In genomic region chr5:55427157-55427556, GRCh38 we compare ENCODE assay signal across 12 cellular contexts.
A peak's percentile ranks its signal among the peaks of the same experiment; 100 is the strongest.
DNase-seq lines count a peak whose midpoint lies in the region; ATAC-seq and TF ChIP-seq lines count a peak whose summit lies in the region.
"Had no signal": no experiment of that assay in that cellular context is flagged by ENCODE, and none has a peak within 500 bp of the region (broad histone marks: within the 10 kb centered on the region; RNA-seq: fewer than 3 reads in every experiment).

No MANE protein-coding gene starts in this region.

- peak; percentile 51 for DNase-seq in AG10803 (ENCODE audit: low read depth)
- peak; percentile 61 for DNase-seq in HS-5 (ENCODE audit: low read depth)
- no peak for DNase-seq in chondrocyte (ENCODE audit: low spot score)
- DNase-seq in middle frontal gyrus (ENCODE audit: extremely low spot score, low spot score), result peak; percentile 62
- DNase-seq in SHP77 treated with DMSO at 0.1 percent for 48 hours (lab: John Stamatoyannopoulos, UW), result no peak
- no peak for DNase-seq in activated naive CD4-positive, alpha-beta T cell treated with anti-CD3 and anti-CD28 coated beads, Interleukin-2, amount 50 U/mL, for 72 hours (ENCODE audit: low spot score in 2 of 2)
- DNase-seq: effector memory CD8-positive, alpha-beta T cell; NCI-H446 treated with DMSO at 0.1 percent for 48 hours; stimulated activated CD8-positive, alpha-beta memory T cell treated with anti-CD3 and anti-CD28 coated beads, Interleukin-4, amount 100 ng/mL, for 48 hours had no signal

- TF ChIP-seq CTCF in AG10803 (conservative IDR thresholded peaks at IDR 0.05; ENCODE audit: low read length), result no peak
- TF ChIP-seq CTCF in chondrocyte (IDR thresholded peaks at IDR 0.05), result no peak

- no peak overlapping the region for H3K4me3 ChIP-seq in AG10803 (ENCODE audit: low read length)

- no peaks in the 10 kb centered on the region for H3K27me3 Mint-ChIP-seq in chondrocyte (ENCODE audit: low read depth)
- H3K27me3 Mint-ChIP-seq: effector memory CD8-positive, alpha-beta T cell had no signal

- H3K4me1 Mint-ChIP-seq in chondrocyte (ENCODE audit: low read depth), result peaks cover 47% of the 10 kb centered on the region

- H3K9me3 Mint-ChIP-seq in chondrocyte (ENCODE audit: low read depth), result no peaks in the 10 kb centered on the region
- H3K9me3 Mint-ChIP-seq in activated naive CD4-positive, alpha-beta T cell treated with anti-CD3 and anti-CD28 coated beads, Interleukin-2, amount 50 U/mL, for 72 hours, result peaks cover 25 to 37% of the 10 kb centered on the region in 2 donors

- H3K36me3 Mint-ChIP-seq in chondrocyte (ENCODE audit: low read depth), result peaks cover 42% of the 10 kb centered on the region
- H3K36me3 Mint-ChIP-seq in activated naive CD4-positive, alpha-beta T cell treated with anti-CD3 and anti-CD28 coated beads, Interleukin-2, amount 50 U/mL, for 72 hours, result peaks cover 56 to 79% of the 10 kb centered on the region in 2 donors

- H3K4me3 Mint-ChIP-seq in chondrocyte (ENCODE audit: unreplicated experiment), result no peak overlapping the region
- H3K4me3 Mint-ChIP-seq: activated T-helper 1 cell treated with anti-CD3 and anti-CD28 coated beads, Interleukin-12 subunit alpha, Interleukin-12 subunit beta, Interleukin-2, Interleukin-4 antibody, amounts not matched to agents 30 ng/mL and 10 ng/mL and 1 ng/mL, durations not matched to agents 14 hours and 24 hours and 36 hours; effector memory CD8-positive, alpha-beta T cell had no signal

- ATAC-seq in activated naive CD4-positive, alpha-beta T cell treated with anti-CD3 and anti-CD28 coated beads, Interleukin-2, amount 50 U/mL, for 72 hours, result no peak
- ATAC-seq in HG02759 (IDR thresholded peaks at IDR 0.05; ENCODE audit: unreplicated experiment), result no peak
- ATAC-seq in HG02870 (IDR thresholded peaks at IDR 0.05; ENCODE audit: unreplicated experiment), result no peak
- ATAC-seq: effector memory CD8-positive, alpha-beta T cell had no signal

- H3K27ac Mint-ChIP-seq in chondrocyte (ENCODE audit: unreplicated experiment), result peak overlapping the region; percentile 51
- no peak overlapping the region for H3K27ac Mint-ChIP-seq in activated naive CD4-positive, alpha-beta T cell treated with anti-CD3 and anti-CD28 coated beads, Interleukin-2, amount 50 U/mL, for 72 hours
- H3K27ac Mint-ChIP-seq: activated T-helper 1 cell treated with anti-CD3 and anti-CD28 coated beads, Interleukin-12 subunit alpha, Interleukin-12 subunit beta, Interleukin-2, Interleukin-4 antibody, amounts not matched to agents 30 ng/mL and 10 ng/mL and 1 ng/mL, durations not matched to agents 14 hours and 24 hours and 36 hours; effector memory CD8-positive, alpha-beta T cell had no signal

Comparison
In these comparisons a context has a peak if more than half of its experiments do, and no peak if none do; other contexts are left out.
1. DNase-seq: peak in AG10803 (single experiment), HS-5 (single experiment) and middle frontal gyrus (single experiment); none in chondrocyte (single experiment), SHP77 treated with DMSO at 0.1 percent for 48 hours (single experiment) and activated naive CD4-positive, alpha-beta T cell treated with anti-CD3 and anti-CD28 coated beads, Interleukin-2, amount 50 U/mL, for 72 hours (0 of 2).